Comparison of ENCODE assay signal across 1 cellular context in the genomic region with DNA sequence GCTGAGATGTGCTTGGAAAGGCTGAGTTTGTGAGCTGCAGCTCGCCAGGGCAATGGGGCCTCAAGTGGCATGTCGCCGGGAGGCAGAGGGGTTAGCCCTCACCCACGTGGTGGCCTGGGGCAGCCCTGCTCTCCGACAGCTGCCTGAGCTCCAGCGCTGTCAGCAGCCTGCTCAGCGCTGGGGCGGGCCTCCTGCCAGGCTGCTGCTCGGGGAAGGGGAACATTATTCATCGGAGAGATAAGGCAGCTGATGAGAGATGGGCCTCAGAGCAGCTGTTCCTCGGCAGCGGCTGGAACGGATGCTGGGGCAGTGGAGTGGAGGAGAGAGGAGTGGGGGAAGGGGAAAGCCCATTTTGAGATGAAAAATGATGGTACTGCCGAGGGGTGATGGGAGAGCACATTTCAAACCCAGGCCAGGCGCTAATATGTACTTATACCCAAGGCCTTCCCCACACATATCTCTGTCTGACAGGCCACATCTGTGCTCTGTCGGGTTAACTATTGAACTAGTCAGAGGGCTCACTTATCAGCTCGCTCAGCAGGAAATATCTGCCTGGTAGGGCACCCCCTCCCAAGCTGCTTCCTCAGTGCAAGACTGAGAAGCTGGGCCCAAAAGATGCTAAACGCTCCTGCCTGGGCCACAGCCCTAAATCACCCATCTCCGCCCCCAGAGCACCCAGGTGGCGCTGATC.
TF ChIP-seq lines count a peak whose summit lies in the region.

No MANE protein-coding gene starts in this region.

TF ChIP-seq in K562, 482 proteins besides CTCF, POLR2A, EP300 and RAD21 (continued from another document and continues in another):
- TF ChIP-seq MGA (IDR thresholded peaks at IDR 0.05) (no peak), FOXM1 (IDR thresholded peaks at IDR 0.05; ENCODE audit: low read depth) (peak; percentile 78; the same call in 1 of the 2 replicates), FOXM1 (CRISPR knock-in tag; IDR thresholded peaks at IDR 0.05; ENCODE audit: low read depth) (0 out of 2 replicates have a peak, but pooled peaks have one; percentile 41), FOXJ2 (tag; IDR thresholded peaks at IDR 0.05) (0 out of 2 replicates have a peak, but pooled peaks have one; percentile 46), ZNF57 (CRISPR knock-in tag; IDR thresholded peaks at IDR 0.05) (no peak), TFAP4 (CRISPR knock-in tag; IDR thresholded peaks at IDR 0.05; ENCODE audit: borderline replicate concordance) (peak; percentile 99), ARNT (IDR thresholded peaks at IDR 0.05) (peak in 1 of 2 experiments; percentile 38; a peak in 1 of 4 replicates), ZFP36 (IDR thresholded peaks at IDR 0.05; ENCODE audit: low read depth, low read length, partially characterized antibody) (peak; percentile 47), TBL1XR1 (IDR thresholded peaks at IDR 0.05; ENCODE audit: low read length in 2 of 2) (peak in 1 of 2 experiments; percentile 76; a peak in 2 of 4 replicates), BCL6 (CRISPR knock-in tag; IDR thresholded peaks at IDR 0.05) (no peak), GABPA (tag; conservative IDR thresholded peaks at IDR 0.05; ENCODE audit: low read depth) (no peak), NBN (IDR thresholded peaks at IDR 0.05; ENCODE audit: low read depth) (peak; percentile 84), NONO (IDR thresholded peaks at IDR 0.05; ENCODE audit: low read depth in 2 of 2, low read length in 1 of 2) (no peak; a peak in 1 of 4 replicates), MTA1 (IDR thresholded peaks at IDR 0.05; ENCODE audit: borderline replicate concordance) (no peak), POLR2AphosphoS5 (IDR thresholded peaks at IDR 0.05; ENCODE audit: control insufficient read depth, insufficient read depth, low read depth, low read length) (peak; percentile 83), MXI1 (IDR thresholded peaks at IDR 0.05; ENCODE audit: low read depth, low read length) (no peak), ZNF764 (CRISPR knock-in tag; IDR thresholded peaks at IDR 0.05; ENCODE audit: low read depth) (0 out of 2 replicates have a peak, but pooled peaks have one; percentile 12), ZNF512 (tag; IDR thresholded peaks at IDR 0.05) (no peak), FOSL1 (tag; conservative IDR thresholded peaks at IDR 0.05) (peak; percentile 82), HLTF (IDR thresholded peaks at IDR 0.05) (peak; percentile 93), PHTF2 (CRISPR knock-in tag; IDR thresholded peaks at IDR 0.05) (no peak), TEAD2 (tag; IDR thresholded peaks at IDR 0.05) (no peak), U2AF2 (optimal IDR thresholded peaks at IDR 0.05; ENCODE audit: low read depth, low read length) (no peak), NFE2L1 (tag; IDR thresholded peaks at IDR 0.05; ENCODE audit: borderline replicate concordance, low read depth) (no peak), ZFX (CRISPR knock-in tag; IDR thresholded peaks at IDR 0.05) (no peak; the same call in 1 of the 2 replicates), ETV1 (tag; conservative IDR thresholded peaks at IDR 0.05; ENCODE audit: low read depth) (peak; percentile 88), PRPF4 (IDR thresholded peaks at IDR 0.05; ENCODE audit: insufficient read depth, low read depth, low read length, poor library complexity, severe bottlenecking) (no peak), RAD51 (IDR thresholded peaks at IDR 0.05; ENCODE audit: borderline replicate concordance, low read depth) (no peak), PTTG1 (tag; IDR thresholded peaks at IDR 0.05; ENCODE audit: low read depth) (no peak), ATF2 (CRISPR knock-in tag; IDR thresholded peaks at IDR 0.05) (no peak), ZFP30 (CRISPR knock-in tag; IDR thresholded peaks at IDR 0.05; ENCODE audit: borderline replicate concordance) (no peak), MCM7 (IDR thresholded peaks at IDR 0.05) (no peak), ZNF707 (CRISPR knock-in tag; conservative IDR thresholded peaks at IDR 0.05) (no peak)
- TF ChIP-seq, protein P1, sequence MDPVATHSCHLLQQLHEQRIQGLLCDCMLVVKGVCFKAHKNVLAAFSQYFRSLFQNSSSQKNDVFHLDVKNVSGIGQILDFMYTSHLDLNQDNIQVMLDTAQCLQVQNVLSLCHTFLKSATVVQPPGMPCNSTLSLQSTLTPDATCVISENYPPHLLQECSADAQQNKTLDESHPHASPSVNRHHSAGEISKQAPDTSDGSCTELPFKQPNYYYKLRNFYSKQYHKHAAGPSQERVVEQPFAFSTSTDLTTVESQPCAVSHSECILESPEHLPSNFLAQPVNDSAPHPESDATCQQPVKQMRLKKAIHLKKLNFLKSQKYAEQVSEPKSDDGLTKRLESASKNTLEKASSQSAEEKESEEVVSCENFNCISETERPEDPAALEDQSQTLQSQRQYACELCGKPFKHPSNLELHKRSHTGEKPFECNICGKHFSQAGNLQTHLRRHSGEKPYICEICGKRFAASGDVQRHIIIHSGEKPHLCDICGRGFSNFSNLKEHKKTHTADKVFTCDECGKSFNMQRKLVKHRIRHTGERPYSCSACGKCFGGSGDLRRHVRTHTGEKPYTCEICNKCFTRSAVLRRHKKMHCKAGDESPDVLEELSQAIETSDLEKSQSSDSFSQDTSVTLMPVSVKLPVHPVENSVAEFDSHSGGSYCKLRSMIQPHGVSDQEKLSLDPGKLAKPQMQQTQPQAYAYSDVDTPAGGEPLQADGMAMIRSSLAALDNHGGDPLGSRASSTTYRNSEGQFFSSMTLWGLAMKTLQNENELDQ (CRISPR knock-in tag; IDR thresholded peaks at IDR 0.05; ENCODE audit: borderline replicate concordance) = no peak
- TF ChIP-seq, protein P2, sequence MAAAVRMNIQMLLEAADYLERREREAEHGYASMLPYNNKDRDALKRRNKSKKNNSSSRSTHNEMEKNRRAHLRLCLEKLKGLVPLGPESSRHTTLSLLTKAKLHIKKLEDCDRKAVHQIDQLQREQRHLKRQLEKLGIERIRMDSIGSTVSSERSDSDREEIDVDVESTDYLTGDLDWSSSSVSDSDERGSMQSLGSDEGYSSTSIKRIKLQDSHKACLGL (CRISPR knock-in tag; IDR thresholded peaks at IDR 0.05; ENCODE audit: borderline replicate concordance, poor library complexity, severe bottlenecking) = no peak
- TF ChIP-seq, protein P3, sequence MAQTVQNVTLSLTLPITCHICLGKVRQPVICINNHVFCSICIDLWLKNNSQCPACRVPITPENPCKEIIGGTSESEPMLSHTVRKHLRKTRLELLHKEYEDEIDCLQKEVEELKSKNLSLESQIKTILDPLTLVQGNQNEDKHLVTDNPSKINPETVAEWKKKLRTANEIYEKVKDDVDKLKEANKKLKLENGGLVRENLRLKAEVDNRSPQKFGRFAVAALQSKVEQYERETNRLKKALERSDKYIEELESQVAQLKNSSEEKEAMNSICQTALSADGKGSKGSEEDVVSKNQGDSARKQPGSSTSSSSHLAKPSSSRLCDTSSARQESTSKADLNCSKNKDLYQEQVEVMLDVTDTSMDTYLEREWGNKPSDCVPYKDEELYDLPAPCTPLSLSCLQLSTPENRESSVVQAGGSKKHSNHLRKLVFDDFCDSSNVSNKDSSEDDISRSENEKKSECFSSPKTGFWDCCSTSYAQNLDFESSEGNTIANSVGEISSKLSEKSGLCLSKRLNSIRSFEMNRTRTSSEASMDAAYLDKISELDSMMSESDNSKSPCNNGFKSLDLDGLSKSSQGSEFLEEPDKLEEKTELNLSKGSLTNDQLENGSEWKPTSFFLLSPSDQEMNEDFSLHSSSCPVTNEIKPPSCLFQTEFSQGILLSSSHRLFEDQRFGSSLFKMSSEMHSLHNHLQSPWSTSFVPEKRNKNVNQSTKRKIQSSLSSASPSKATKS (CRISPR knock-in tag; IDR thresholded peaks at IDR 0.05) = no peak
